28 cellular contexts compared by ENCODE assay signal in genomic region chr11:110110854-110111253, GRCh38.
"Had no signal": no experiment of that assay in that cellular context is flagged by ENCODE, and none has a peak within 500 bp of the region (broad histone marks: within the 10 kb centered on the region; RNA-seq: fewer than 3 reads in every experiment).

No MANE protein-coding gene starts in this region.

- H3K27me3 ChIP-seq: esophagus muscularis mucosa, heart right ventricle, left lung, right atrium auricular region, stomach, thyroid gland had no signal

- H3K9me3 Mint-ChIP-seq: natural killer cell treated with Interleukin-12 subunit alpha and Interleukin-12 subunit beta and Interleukin-15 and Interleukin-18, amount 100 ng/mL, for 72 hours; type B pancreatic cell had no signal

- H3K4me3 ChIP-seq: coronary artery, esophagus muscularis mucosa, heart right ventricle, left lung, mucosa of descending colon, prostate gland, right atrium auricular region, smooth muscle cell, stomach, thyroid gland had no signal

- H3K4me2 ChIP-seq: smooth muscle cell had no signal

- H3K27ac Mint-ChIP-seq: mesothelial cell of epicardium; naive B cell; natural killer cell treated with Interleukin-12 subunit alpha and Interleukin-12 subunit beta and Interleukin-15 and Interleukin-18, amount 100 ng/mL, for 72 hours; stimulated activated effector memory CD8-positive, alpha-beta T cell treated with anti-CD3 and anti-CD28 coated beads, Interleukin-12 subunit alpha, Interleukin-12 subunit beta, amount 100 ng/mL, for 72 hours; type B pancreatic cell had no signal

- DNase-seq: dermis blood vessel endothelial cell; effector memory CD4-positive, alpha-beta T cell; foreskin melanocyte; glutamatergic neuron; heart right ventricle; hippocampal formation; left cardiac atrium; left lung; mesenchymal stem cell; mucosa of descending colon; naive B cell; stimulated activated CD4-positive, alpha-beta T cell treated with anti-CD3 and anti-CD28 coated beads, Interleukin-12 subunit alpha, Interleukin-12 subunit beta, amount 100 ng/mL, for 4 hours; stimulated activated CD4-positive, alpha-beta T cell treated with anti-CD3 and anti-CD28 coated beads, Interleukin-1b, Interleukin-23, amount 100 ng/mL, for 48 hours; stimulated activated CD4-positive, alpha-beta T cell treated with anti-CD3 and anti-CD28 coated beads, Interleukin-4, amount 100 ng/mL, for 1 hour; stimulated activated naive CD4-positive, alpha-beta T cell treated with Interleukin-2 at 50 U/mL for 16 hours; stomach; thyroid gland had no signal

- H3K36me3 Mint-ChIP-seq: naive B cell; natural killer cell treated with Interleukin-12 subunit alpha and Interleukin-12 subunit beta and Interleukin-15 and Interleukin-18, amount 100 ng/mL, for 72 hours had no signal

- H3K36me3 ChIP-seq: prostate gland, right atrium auricular region had no signal

- H3K4me3 Mint-ChIP-seq: mesothelial cell of epicardium; naive B cell; natural killer cell treated with Interleukin-12 subunit alpha and Interleukin-12 subunit beta and Interleukin-15 and Interleukin-18, amount 100 ng/mL, for 72 hours; neural crest cell; stimulated activated effector memory CD8-positive, alpha-beta T cell treated with anti-CD3 and anti-CD28 coated beads, Interleukin-12 subunit alpha, Interleukin-12 subunit beta, amount 100 ng/mL, for 72 hours; type B pancreatic cell had no signal

- H3K27me3 Mint-ChIP-seq: type B pancreatic cell had no signal

- H3K4me1 Mint-ChIP-seq: mesothelial cell of epicardium; naive B cell; neural crest cell; stimulated activated effector memory CD8-positive, alpha-beta T cell treated with anti-CD3 and anti-CD28 coated beads, Interleukin-12 subunit alpha, Interleukin-12 subunit beta, amount 100 ng/mL, for 72 hours had no signal

- H3K27ac ChIP-seq: coronary artery, esophagus muscularis mucosa, heart right ventricle, left lung, prostate gland, right atrium auricular region, stomach, thyroid gland had no signal

- ATAC-seq: heart right ventricle; left cardiac atrium; left lung; mucosa of descending colon; natural killer cell treated with Interleukin-12 subunit alpha and Interleukin-12 subunit beta and Interleukin-15 and Interleukin-18, amount 100 ng/mL, for 72 hours; sciatic nerve; stimulated activated effector memory CD8-positive, alpha-beta T cell treated with anti-CD3 and anti-CD28 coated beads, Interleukin-12 subunit alpha, Interleukin-12 subunit beta, amount 100 ng/mL, for 72 hours had no signal

- H3K9me3 ChIP-seq: prostate gland, thyroid gland had no signal

- H3K4me1 ChIP-seq: left lung, prostate gland, right atrium auricular region had no signal
